Comparison of ENCODE assay signal across 11 cellular contexts in genomic region chr19:10998045-10998533, GRCh38. TPM values are rescaled to one million over a fixed set of nuclear protein-coding genes. Genes with fewer than 3 reads are reported as not detected.
DNase-seq lines count a peak whose midpoint lies in the region; ATAC-seq and TF ChIP-seq lines count a peak whose summit lies in the region.
"Had no signal": no experiment of that assay in that cellular context is flagged by ENCODE, and none has a peak within 500 bp of the region (broad histone marks: within the 10 kb centered on the region; RNA-seq: fewer than 3 reads in every experiment).

No MANE protein-coding gene starts in this region.

- no peaks in the 10 kb centered on the region for H3K9me3 Mint-ChIP-seq in dendritic cell treated with granulocyte-macrophage colony-stimulating factor and Interleukin-4, amounts not matched to agents 40 ng/mL and 50 ng/mL, for 4 days
- H3K9me3 Mint-ChIP-seq: activated naive CD4-positive, alpha-beta T cell treated with anti-CD3 and anti-CD28 coated beads, Interleukin-2, amount 50 U/mL, for 72 hours had no signal

- no peaks in the 10 kb centered on the region for H3K36me3 ChIP-seq in mucosa of descending colon (ENCODE audit: low read depth)

- H3K36me3 Mint-ChIP-seq in dendritic cell treated with granulocyte-macrophage colony-stimulating factor and Interleukin-4, amounts not matched to agents 40 ng/mL and 50 ng/mL, for 4 days (ENCODE audit: low read depth), result peaks cover 96% of the 10 kb centered on the region

- H3K9me3 ChIP-seq in mucosa of descending colon, result no peaks in the 10 kb centered on the region
- H3K9me3 ChIP-seq: neutrophil had no signal

- ATAC-seq in mucosa of descending colon, result peak; percentile 69
- no peak for ATAC-seq in HG02970 (IDR thresholded peaks at IDR 0.05; ENCODE audit: low FRiP score, unreplicated experiment)
- ATAC-seq: activated naive CD4-positive, alpha-beta T cell treated with anti-CD3 and anti-CD28 coated beads, Interleukin-2, amount 50 U/mL, for 72 hours had no signal

- no peaks in the 10 kb centered on the region for H3K4me1 ChIP-seq in mucosa of descending colon (ENCODE audit: low read depth)

- in situ Hi-C loops in ACHN (cut with HindIII; ENCODE audit: low pct_ligation_motif_present, low pct_unique_long_range_greater_than_20kb, low sequenced_read_pairs), result no loop called here

- no peaks in the 10 kb centered on the region for H3K27me3 Mint-ChIP-seq in dendritic cell treated with granulocyte-macrophage colony-stimulating factor and Interleukin-4, amounts not matched to agents 40 ng/mL and 50 ng/mL, for 4 days

- no peak overlapping the region for H3K4me3 ChIP-seq in mucosa of descending colon

- peak; percentile 19 for DNase-seq in A172 (ENCODE audit: low spot score)
- DNase-seq in NCI-H2029 treated with DMSO at 0.1 percent for 48 hours (lab: John Stamatoyannopoulos, UW), result peak; percentile 4
- DNase-seq in mucosa of descending colon, result peak in 1 of 3 donors; percentile 24
- DNase-seq in NCI-H2227 (lab: John Stamatoyannopoulos, UW; ENCODE audit: unreplicated experiment), result no peak
- no peak for DNase-seq in ACHN
- DNase-seq in COR-L47 (lab: John Stamatoyannopoulos, UW), result no peak
- DNase-seq: DMS153 had no signal

- TF ChIP-seq CTCF in mucosa of descending colon (IDR thresholded peaks at IDR 0.05), result no peak

- peak overlapping the region; percentile 4 for H3K27ac Mint-ChIP-seq in dendritic cell treated with granulocyte-macrophage colony-stimulating factor and Interleukin-4, amounts not matched to agents 40 ng/mL and 50 ng/mL, for 4 days

- no peak overlapping the region for H3K4me3 Mint-ChIP-seq in dendritic cell treated with granulocyte-macrophage colony-stimulating factor and Interleukin-4, amounts not matched to agents 40 ng/mL and 50 ng/mL, for 4 days

- intact Hi-C loops in dendritic cell treated with granulocyte-macrophage colony-stimulating factor and Interleukin-4, amounts not matched to agents 40 ng/mL and 50 ng/mL, for 4 days (cut with micrococcal nuclease), result no loop called here
- intact Hi-C loops in mucosa of descending colon (cut with DNase I, micrococcal nuclease), result no loop called here

- H3K4me1 Mint-ChIP-seq in dendritic cell treated with granulocyte-macrophage colony-stimulating factor and Interleukin-4, amounts not matched to agents 40 ng/mL and 50 ng/mL, for 4 days (ENCODE audit: low read depth), result peaks cover 12% of the 10 kb centered on the region

RNA-seq across cellular contexts. Expression of gene SMARCA4, which starts 37.3 kb away (rescaled TPM):
- 130 and 194 TPM in 2 replicates for total RNA-seq in A172 (2014; rRNA removed; shearing (Covaris generic))
- 10 to 100 TPM; 81.5 to 86.5 (median 86.3) TPM for total RNA-seq in mucosa of descending colon

Comparison
In these comparisons a context has a peak if more than half of its experiments do, and no peak if none do; other contexts are left out.
1. DNase-seq: peak in A172 (single experiment) and NCI-H2029 treated with DMSO at 0.1 percent for 48 hours (single experiment); none in NCI-H2227 (single experiment), ACHN (single experiment) and COR-L47 (single experiment).